ENCODE assay signal across 12 cellular contexts in genomic region chr5:175443514-175444059, GRCh38. TPM values are rescaled to one million over a fixed set of nuclear protein-coding genes. Genes with fewer than 3 reads are reported as not detected.
DNase-seq lines count a peak whose midpoint lies in the region; ATAC-seq and TF ChIP-seq lines count a peak whose summit lies in the region.
"Had no signal": no experiment of that assay in that cellular context is flagged by ENCODE, and none has a peak within 500 bp of the region (broad histone marks: within the 10 kb centered on the region; RNA-seq: fewer than 3 reads in every experiment).

No MANE protein-coding gene starts in this region.

- peak; percentile 11 for DNase-seq in AG20443 (ENCODE audit: low spot score)
- peak; percentile 42 for DNase-seq in esophagus muscularis mucosa (ENCODE audit: extremely low spot score)
- peak; percentile 46 for DNase-seq in neural progenitor cell (ENCODE audit: low spot score)
- DNase-seq in Ammon's horn (ENCODE audit: low spot score), result no peak
- DNase-seq in NCI-H1930 (lab: John Stamatoyannopoulos, UW), result no peak
- DNase-seq: Calu3, NCI-H1417 had no signal

- H2AFZ ChIP-seq in neural progenitor cell (replicated peaks), result peak overlapping the region; percentile 47

- H3K9ac ChIP-seq in HUES6 (ENCODE audit: low read length), result no peak overlapping the region
- no peak overlapping the region for H3K9ac ChIP-seq in neural progenitor cell

- H3K36me3 Mint-ChIP-seq in neural progenitor cell, result no peaks in the 10 kb centered on the region

- H3K4me1 ChIP-seq in HUES6 (ENCODE audit: control insufficient read depth, insufficient read depth, low read length) (peaks cover 20% of the 10 kb centered on the region), esophagus muscularis mucosa (peaks cover 13 to 20% (median 18%) of the 10 kb centered on the region in 4 donors), neural progenitor cell (peaks cover 23% of the 10 kb centered on the region)

- peaks cover 11% of the 10 kb centered on the region for H3F3A ChIP-seq in neural progenitor cell (ENCODE audit: low read depth)

- H3K27ac Mint-ChIP-seq in neural progenitor cell, result no peak overlapping the region

- WGBS in esophagus muscularis mucosa, result 5% methylated on average over 14 of the region's 29 CpGs

- peak overlapping the region; percentile 93 for H3K4me2 ChIP-seq in neural progenitor cell

- H3K27me3 ChIP-seq in HUES6 (ENCODE audit: control insufficient read depth, insufficient read depth, low read length) (peaks cover 51% of the 10 kb centered on the region), esophagus muscularis mucosa (peaks cover 0 to 68% (median 18%) of the 10 kb centered on the region in 4 donors), neural progenitor cell (peaks cover 61% of the 10 kb centered on the region)

- no peak for TF ChIP-seq EP300 in esophagus muscularis mucosa (IDR thresholded peaks at IDR 0.05)

- TF ChIP-seq POLR2A in esophagus muscularis mucosa (IDR thresholded peaks at IDR 0.05; ENCODE audit: low read depth), result no peak

- peaks cover 19% of the 10 kb centered on the region for H3K4me1 Mint-ChIP-seq in neural progenitor cell

- peak overlapping the region; percentile 65 for H3K4me3 ChIP-seq in HUES6 (ENCODE audit: low read depth, low read length)
- H3K4me3 ChIP-seq in esophagus muscularis mucosa, result peak overlapping the region; percentile 29 to 55 (median 34)
- H3K4me3 ChIP-seq in neural progenitor cell, result peak overlapping the region; percentile 56

- H3K27ac ChIP-seq in HUES6 (ENCODE audit: low read depth, low read length), result no peak overlapping the region
- H3K27ac ChIP-seq in esophagus muscularis mucosa (replicated peaks in 1 of 4), result no peak overlapping the region
- H3K27ac ChIP-seq in neural progenitor cell, result no peak overlapping the region

- peaks cover 28% of the 10 kb centered on the region for H3K27me3 Mint-ChIP-seq in neural progenitor cell (ENCODE audit: insufficient read depth, low read depth)

- TF ChIP-seq CTCF in esophagus muscularis mucosa (IDR thresholded peaks at IDR 0.05) (no peak), neural progenitor cell (IDR thresholded peaks at IDR 0.05) (no peak)

- H3K9me3 Mint-ChIP-seq in neural progenitor cell, result no peaks in the 10 kb centered on the region

- intact Hi-C loops in esophagus muscularis mucosa (cut with DNase I), result loop anchor here (2.0 kb wide), 1 partner anchor 493 kb away; no protein-coding TSS in a partner anchor

- H3K4me3 Mint-ChIP-seq in neural progenitor cell, result peak overlapping the region; percentile 79

- no peaks in the 10 kb centered on the region for H3K79me2 ChIP-seq in neural progenitor cell (ENCODE audit: low read depth)

- H3K9me3 ChIP-seq in HUES6 (ENCODE audit: control insufficient read depth, insufficient read depth, low read depth, low read length) (no peaks in the 10 kb centered on the region), esophagus muscularis mucosa (no peaks in the 10 kb centered on the region), neural progenitor cell (ENCODE audit: low read depth) (no peaks in the 10 kb centered on the region)

- H3K36me3 ChIP-seq in HUES6 (ENCODE audit: control insufficient read depth, insufficient read depth, low read length) (no peaks in the 10 kb centered on the region), esophagus muscularis mucosa (no peaks in the 10 kb centered on the region), neural progenitor cell (no peaks in the 10 kb centered on the region)

- ATAC-seq in HG03565 (IDR thresholded peaks at IDR 0.05; ENCODE audit: unreplicated experiment) (no peak), HG02610 (IDR thresholded peaks at IDR 0.05; ENCODE audit: unreplicated experiment) (no peak)

- H4K20me1 ChIP-seq in neural progenitor cell (ENCODE audit: low read depth), result peaks cover 2% of the 10 kb centered on the region

RNA-seq across cellular contexts. Expression of gene DRD1, which starts 0.4 kb away (rescaled TPM):
- total RNA-seq in esophagus muscularis mucosa (under 1 TPM in 2 of 4 donors, not detected in 2; 0.06 TPM), neural progenitor cell (ENCODE audit: low replicate concordance) (0.09 TPM in 1 of 2 replicates, not detected in the other)
- total RNA-seq: Calu3, myocyte, OCI-LY7 had no signal

RNA-seq across cellular contexts. Expression of gene SFXN1, which starts 34.8 kb away (rescaled TPM):
- total RNA-seq in esophagus muscularis mucosa (10 to 100 TPM; 11.2 to 18.1 (median 15.3) TPM), neural progenitor cell (ENCODE audit: low replicate concordance) (146 and 181 TPM in 2 replicates)

Comparison
In these comparisons a context has a peak if more than half of its experiments do, and no peak if none do; other contexts are left out.
1. DNase-seq: peak in AG20443 (single experiment), esophagus muscularis mucosa (single experiment) and neural progenitor cell (single experiment); none in Ammon's horn (single experiment) and NCI-H1930 (0 of 2).
2. Peak in every context shown above with its lines, with median percentiles within 50 percentile points of each other: H3K4me3 ChIP-seq.